12 cellular contexts compared by ENCODE assay signal in genomic region chr13:30256713-30257432, GRCh38. TPM values are rescaled to one million over a fixed set of nuclear protein-coding genes. Genes with fewer than 3 reads are reported as not detected.
DNase-seq lines count a peak whose midpoint lies in the region; ATAC-seq and TF ChIP-seq lines count a peak whose summit lies in the region.
"Had no signal": no experiment of that assay in that cellular context is flagged by ENCODE, and none has a peak within 500 bp of the region (broad histone marks: within the 10 kb centered on the region; RNA-seq: fewer than 3 reads in every experiment).

No MANE protein-coding gene starts in this region.

- peak overlapping the region in 6 of 10 experiments; percentile 27 to 47 (median 34); a peak in 6 of 20 replicates for H3K4me3 ChIP-seq in BLaER1 treated with 17β-estradiol and CSF1 and Interleukin-3, amounts not matched to agents 10 nM and 100 nM
- no peak overlapping the region for H3K4me3 ChIP-seq in Loucy (ENCODE audit: low read length, poor library complexity, severe bottlenecking)
- H3K4me3 ChIP-seq in ectodermal cell (ENCODE audit: insufficient read depth, low read depth, low read length): no peak overlapping the region

- H3K4me3 Mint-ChIP-seq in nephron progenitor cell: no peak overlapping the region
- H3K4me3 Mint-ChIP-seq: naive thymus-derived CD4-positive, alpha-beta T cell had no signal

- WGBS in ectodermal cell, 2 experiments: 93 to 94% methylated on average over 4 to 5 of the region's 5 CpGs

- H3K27me3 ChIP-seq in BLaER1 treated with 17β-estradiol and CSF1 and Interleukin-3, amounts not matched to agents 10 nM and 100 nM: no peaks in the 10 kb centered on the region
- no peaks in the 10 kb centered on the region for H3K27me3 ChIP-seq in Loucy (ENCODE audit: insufficient read depth, low read length, poor library complexity, severe bottlenecking)
- no peaks in the 10 kb centered on the region for H3K27me3 ChIP-seq in ectodermal cell (ENCODE audit: control insufficient read depth, insufficient read depth, low read length, poor library complexity, severe bottlenecking)

- peak overlapping the region in 9 of 11 experiments; percentile 21 to 78 (median 69); a peak in 17 of 22 replicates for H3K27ac ChIP-seq in BLaER1 treated with 17β-estradiol and CSF1 and Interleukin-3, amounts not matched to agents 10 nM and 100 nM
- peak overlapping the region; percentile 86 for H3K27ac ChIP-seq in ectodermal cell (ENCODE audit: insufficient read depth, low read depth, low read length, poor library complexity, severe bottlenecking)

- H3K9me2 ChIP-seq in Loucy (replicated peaks; ENCODE audit: low read depth, low read length): no peaks in the 10 kb centered on the region

- H3K27me3 Mint-ChIP-seq in nephron progenitor cell (ENCODE audit: low read depth, poor library complexity): no peaks in the 10 kb centered on the region
- H3K27me3 Mint-ChIP-seq: naive thymus-derived CD4-positive, alpha-beta T cell had no signal

- peaks cover 3 to 28% (median 11%) of the 10 kb centered on the region in 11 experiments; a peak in 14 of 22 replicates for H3K36me3 ChIP-seq in BLaER1 treated with 17β-estradiol and CSF1 and Interleukin-3, amounts not matched to agents 10 nM and 100 nM
- peaks cover 18% of the 10 kb centered on the region; the same call in 1 of the 2 replicates for H3K36me3 ChIP-seq in Loucy (ENCODE audit: insufficient read depth, low read length)
- H3K36me3 ChIP-seq in ectodermal cell (ENCODE audit: control insufficient read depth, insufficient read depth, low read length): no peaks in the 10 kb centered on the region

- peaks cover 0 to 5% (median 0%) of the 10 kb centered on the region in 11 experiments; a peak in 1 of 22 replicates for H4K20me1 ChIP-seq in BLaER1 treated with 17β-estradiol and CSF1 and Interleukin-3, amounts not matched to agents 10 nM and 100 nM
- H4K20me1 ChIP-seq in Loucy (ENCODE audit: insufficient read depth, low read length, poor library complexity, severe bottlenecking): no peaks in the 10 kb centered on the region

- peak overlapping the region; percentile 38 to 94 (median 81) for H3K4me2 ChIP-seq in BLaER1 treated with 17β-estradiol and CSF1 and Interleukin-3, amounts not matched to agents 10 nM and 100 nM
- H3K4me2 ChIP-seq in Loucy (ENCODE audit: low read depth, low read length, poor library complexity, severe bottlenecking): peak overlapping the region; percentile 32

- H3K9me3 ChIP-seq in BLaER1 treated with 17β-estradiol and CSF1 and Interleukin-3, amounts not matched to agents 10 nM and 100 nM (replicated peaks in 1 of 11): peaks cover 0 to 7% (median 5%) of the 10 kb centered on the region in 11 experiments; a peak in 10 of 22 replicates
- H3K9me3 ChIP-seq in Loucy (ENCODE audit: insufficient read depth, low read depth, low read length) (no peaks in the 10 kb centered on the region), ectodermal cell (ENCODE audit: control insufficient read depth, low read length) (no peaks in the 10 kb centered on the region)
- H3K9me3 ChIP-seq: Caco-2 had no signal

- H3K36me3 Mint-ChIP-seq in nephron progenitor cell (ENCODE audit: low read depth): peaks cover 32% of the 10 kb centered on the region

- H3F3A ChIP-seq in Loucy (ENCODE audit: low read depth): no peaks in the 10 kb centered on the region; the same call in 1 of the 2 replicates

- peak overlapping the region in 9 of 11 experiments; percentile 29 to 80 (median 62); a peak in 16 of 22 replicates for H3K9ac ChIP-seq in BLaER1 treated with 17β-estradiol and CSF1 and Interleukin-3, amounts not matched to agents 10 nM and 100 nM
- peak overlapping the region; percentile 1 for H3K9ac ChIP-seq in Loucy (ENCODE audit: low read depth, low read length, poor library complexity, severe bottlenecking)

- no peak for DNase-seq in nephron progenitor cell
- no peak for DNase-seq in nucleus accumbens (lab: John Stamatoyannopoulos, UW)
- DNase-seq in DMS153 (lab: John Stamatoyannopoulos, UW): no peak
- DNase-seq in stimulated activated CD4-positive, alpha-beta T cell treated with anti-CD3 and anti-CD28 coated beads, Interleukin-2, amount 100 ng/mL, for 24 hours: no peak
- DNase-seq: Caco-2; central memory CD4-positive, alpha-beta T cell; MV-4-11; naive thymus-derived CD4-positive, alpha-beta T cell had no signal

- peaks cover 24% of the 10 kb centered on the region for H3K4me1 Mint-ChIP-seq in nephron progenitor cell

- TF ChIP-seq CTCF in Loucy (conservative IDR thresholded peaks at IDR 0.05; ENCODE audit: low read length) (peak; percentile 35), nephron progenitor cell (IDR thresholded peaks at IDR 0.05) (no peak)

- H3K9me3 Mint-ChIP-seq in nephron progenitor cell: peaks cover 23% of the 10 kb centered on the region

- peak overlapping the region; percentile 96 for H3K27ac Mint-ChIP-seq in nephron progenitor cell

- H3K79me2 ChIP-seq in Loucy (ENCODE audit: insufficient read depth, low read length): peaks cover 8% of the 10 kb centered on the region; the same call in 1 of the 2 replicates

- no peak for ATAC-seq in esophagus mucosa
- ATAC-seq: naive thymus-derived CD4-positive, alpha-beta T cell had no signal

- H3K4me1 ChIP-seq in BLaER1 treated with 17β-estradiol and CSF1 and Interleukin-3, amounts not matched to agents 10 nM and 100 nM: peaks cover 11 to 65% (median 40%) of the 10 kb centered on the region in 10 experiments
- H3K4me1 ChIP-seq in Loucy (ENCODE audit: insufficient read depth, low read length, poor library complexity, severe bottlenecking): peaks cover 16% of the 10 kb centered on the region
- H3K4me1 ChIP-seq in ectodermal cell (ENCODE audit: control insufficient read depth, insufficient read depth, low read length): peaks cover 11% of the 10 kb centered on the region

- no peak overlapping the region for H2AFZ ChIP-seq in Loucy (ENCODE audit: low read length)

RNA-seq across cellular contexts. Expression of gene KATNAL1, which starts 50.5 kb away (rescaled TPM):
- 13.4 TPM for polyA plus RNA-seq in ectodermal cell (2013, experiment 1 of 4)
- polyA plus RNA-seq in ectodermal cell (2013, experiment 2 of 4): 11.8 TPM
- 10.2 TPM for polyA plus RNA-seq in ectodermal cell (2013, experiment 3 of 4)
- 10.0 TPM for polyA plus RNA-seq in ectodermal cell (2013, experiment 4 of 4)
- 4.5 TPM for total RNA-seq in esophagus mucosa

Comparison
In these comparisons a context has a peak if more than half of its experiments do, and no peak if none do; other contexts are left out.
1. H3K4me3 ChIP-seq: peak in BLaER1 treated with 17β-estradiol and CSF1 and Interleukin-3, amounts not matched to agents 10 nM and 100 nM (6 of 10); none in Loucy (single experiment) and ectodermal cell (single experiment).